ENCODE assay signal across 29 cellular contexts in genomic region chr14:96578619-96579018, GRCh38.
DNase-seq lines count a peak whose midpoint lies in the region; ATAC-seq and TF ChIP-seq lines count a peak whose summit lies in the region.
"Had no signal": no experiment of that assay in that cellular context is flagged by ENCODE, and none has a peak within 500 bp of the region (broad histone marks: within the 10 kb centered on the region; RNA-seq: fewer than 3 reads in every experiment).

No MANE protein-coding gene starts in this region.

- no peak overlapping the region for H3K4me3 Mint-ChIP-seq in stimulated activated naive B cell treated with anti-CD40 and anti-IgM and Interleukin-4, amounts not matched to agents 10 μg/mL and 1 μg/mL and 100 μg/mL, for 72 hours
- H3K4me3 Mint-ChIP-seq in natural killer cell treated with Interleukin-12 subunit alpha and Interleukin-12 subunit beta and Interleukin-15 and Interleukin-18, amount 100 ng/mL, for 72 hours, result no peak overlapping the region
- H3K4me3 Mint-ChIP-seq: B cell; CD8-positive, alpha-beta T cell had no signal

- H3K4me1 Mint-ChIP-seq in stimulated activated naive B cell treated with anti-CD40 and anti-IgM and Interleukin-4, amounts not matched to agents 10 μg/mL and 1 μg/mL and 100 μg/mL, for 72 hours, result peaks cover 19 to 33% of the 10 kb centered on the region in 2 donors
- peaks cover 17 to 26% of the 10 kb centered on the region in 2 donors for H3K4me1 Mint-ChIP-seq in natural killer cell treated with Interleukin-12 subunit alpha and Interleukin-12 subunit beta and Interleukin-15 and Interleukin-18, amount 100 ng/mL, for 72 hours (ENCODE audit: low read depth in 2 of 2)

- H3K9me3 Mint-ChIP-seq in stimulated activated naive B cell treated with anti-CD40 and anti-IgM and Interleukin-4, amounts not matched to agents 10 μg/mL and 1 μg/mL and 100 μg/mL, for 72 hours, result no peaks in the 10 kb centered on the region
- no peaks in the 10 kb centered on the region for H3K9me3 Mint-ChIP-seq in natural killer cell treated with Interleukin-12 subunit alpha and Interleukin-12 subunit beta and Interleukin-15 and Interleukin-18, amount 100 ng/mL, for 72 hours
- H3K9me3 Mint-ChIP-seq: CD8-positive, alpha-beta T cell; IgD-negative memory B cell had no signal

- no peaks in the 10 kb centered on the region for H3K4me1 ChIP-seq in Panc1 (ENCODE audit: control insufficient read depth, insufficient read depth, low read length)
- peaks cover 11% of the 10 kb centered on the region for H3K4me1 ChIP-seq in foreskin keratinocyte
- H3K4me1 ChIP-seq: SJSA1 had no signal

- H3K27ac ChIP-seq in Panc1 (ENCODE audit: low read length) (no peak overlapping the region), foreskin keratinocyte (no peak overlapping the region)
- H3K27ac ChIP-seq: 22Rv1, C4-2B, HL-60, KMS-11, PC-9, SJSA1 had no signal

- peaks cover 0 to 3% of the 10 kb centered on the region in 2 donors for H3K36me3 Mint-ChIP-seq in stimulated activated naive B cell treated with anti-CD40 and anti-IgM and Interleukin-4, amounts not matched to agents 10 μg/mL and 1 μg/mL and 100 μg/mL, for 72 hours
- H3K36me3 Mint-ChIP-seq in natural killer cell treated with Interleukin-12 subunit alpha and Interleukin-12 subunit beta and Interleukin-15 and Interleukin-18, amount 100 ng/mL, for 72 hours, result no peaks in the 10 kb centered on the region
- H3K36me3 Mint-ChIP-seq: CD8-positive, alpha-beta T cell; IgD-negative memory B cell had no signal

- TF ChIP-seq CTCF in Panc1 (IDR thresholded peaks at IDR 0.05), result no peak
- TF ChIP-seq CTCF in foreskin keratinocyte (conservative IDR thresholded peaks at IDR 0.05), result peak; percentile 27

- in situ Hi-C loops in Panc1 (cut with HindIII; ENCODE audit: low pct_unique_long_range_greater_than_20kb, low sequenced_read_pairs), result no loop called here

- no peak overlapping the region for H3K4me3 ChIP-seq in Panc1 (ENCODE audit: low read depth in 2 of 2, low read length in 2 of 2)
- H3K4me3 ChIP-seq: PC-9, SJSA1 had no signal

- CTCF ChIA-PET in Panc1 (lab: Charles Lee), result no interaction called here

- DNase-seq in DMS53 (lab: John Stamatoyannopoulos, UW) (peak; percentile 17), DMS53 treated with DMSO at 0.1 percent for 48 hours (lab: John Stamatoyannopoulos, UW; ENCODE audit: unreplicated experiment) (no peak), Panc1 (ENCODE audit: low read depth, low spot score) (no peak), foreskin keratinocyte (no peak), NCI-H1092 (lab: John Stamatoyannopoulos, UW) (no peak)
- no peak for DNase-seq in stimulated activated naive B cell treated with anti-CD40 and anti-IgM and Interleukin-4, amounts not matched to agents 10 μg/mL and 1 μg/mL and 100 μg/mL, for 72 hours
- no peak for DNase-seq in activated naive CD4-positive, alpha-beta T cell (lab: John Stamatoyannopoulos, UW)
- DNase-seq in natural killer cell treated with Interleukin-12 subunit alpha and Interleukin-12 subunit beta and Interleukin-15 and Interleukin-18, amount 100 ng/mL, for 72 hours (ENCODE audit: low spot score), result no peak
- DNase-seq: Caco-2; DMS79 treated with DMSO at 0.1 percent for 48 hours; NCI-H1048; NCI-H1417 treated with DMSO at 0.1 percent for 48 hours; NCI-H1694 treated with DMSO at 0.1 percent for 48 hours; NCI-H2081; NCI-H2171 treated with DMSO at 0.1 percent for 48 hours; NCI-H524; NCI-H748 treated with DMSO at 0.1 percent for 48 hours; NK-92 treated with Interleukin-12 subunit alpha and Interleukin-12 subunit beta, amount 100 ng/mL, for 24 hours; PC-9; Right ventricle myocardium superior; RPMI8226 had no signal

- peak overlapping the region; percentile 67 for H3K27ac Mint-ChIP-seq in stimulated activated naive B cell treated with anti-CD40 and anti-IgM and Interleukin-4, amounts not matched to agents 10 μg/mL and 1 μg/mL and 100 μg/mL, for 72 hours
- H3K27ac Mint-ChIP-seq in natural killer cell treated with Interleukin-12 subunit alpha and Interleukin-12 subunit beta and Interleukin-15 and Interleukin-18, amount 100 ng/mL, for 72 hours, result no peak overlapping the region
- H3K27ac Mint-ChIP-seq: B cell; CD8-positive, alpha-beta T cell had no signal

- no peaks in the 10 kb centered on the region for H3K9me3 ChIP-seq in Panc1 (ENCODE audit: control insufficient read depth, insufficient read depth, low read depth, low read length)
- H3K9me3 ChIP-seq: Caco-2, SJSA1 had no signal

- BruUV-seq in Panc1 (replicated peaks; lab: Mats Ljungman, UMichigan), result no TSS peak

- POLR2A ChIA-PET in Panc1 (lab: Charles Lee), result no interaction called here

- intact Hi-C loops in Panc1 (cut with micrococcal nuclease; ENCODE audit: unreplicated experiment), result no loop called here

- ATAC-seq in Panc1 (peak; percentile 39), foreskin keratinocyte (peak; percentile 26)
- no peak for ATAC-seq in stimulated activated naive B cell treated with anti-CD40 and anti-IgM and Interleukin-4, amounts not matched to agents 10 μg/mL and 1 μg/mL and 100 μg/mL, for 72 hours (replicated peaks)
- ATAC-seq in natural killer cell treated with Interleukin-12 subunit alpha and Interleukin-12 subunit beta and Interleukin-15 and Interleukin-18, amount 100 ng/mL, for 72 hours, result no peak
- ATAC-seq: CD8-positive, alpha-beta T cell had no signal

- no peaks in the 10 kb centered on the region for H3K36me3 ChIP-seq in Panc1 (ENCODE audit: control insufficient read depth, insufficient read depth, low read length)
- H3K36me3 ChIP-seq: SJSA1 had no signal

- H3K27me3 Mint-ChIP-seq in stimulated activated naive B cell treated with anti-CD40 and anti-IgM and Interleukin-4, amounts not matched to agents 10 μg/mL and 1 μg/mL and 100 μg/mL, for 72 hours, result no peaks in the 10 kb centered on the region
- no peaks in the 10 kb centered on the region for H3K27me3 Mint-ChIP-seq in natural killer cell treated with Interleukin-12 subunit alpha and Interleukin-12 subunit beta and Interleukin-15 and Interleukin-18, amount 100 ng/mL, for 72 hours
- H3K27me3 Mint-ChIP-seq: B cell had no signal

- H3K27me3 ChIP-seq in Panc1 (ENCODE audit: control insufficient read depth, insufficient read depth, low read length), result no peaks in the 10 kb centered on the region
- H3K27me3 ChIP-seq in foreskin keratinocyte, result peaks cover 8% of the 10 kb centered on the region

Comparison
In these comparisons a context has a peak if more than half of its experiments do, and no peak if none do; other contexts are left out.
1. ATAC-seq: peak in Panc1 (single experiment) and foreskin keratinocyte (single experiment); none in stimulated activated naive B cell treated with anti-CD40 and anti-IgM and Interleukin-4, amounts not matched to agents 10 μg/mL and 1 μg/mL and 100 μg/mL, for 72 hours (0 of 2) and natural killer cell treated with Interleukin-12 subunit alpha and Interleukin-12 subunit beta and Interleukin-15 and Interleukin-18, amount 100 ng/mL, for 72 hours (0 of 2).